Comparison of ENCODE assay signal across 8 cellular contexts in genomic region chr2:128305555-128306080, GRCh38. TPM values are rescaled to one million over a fixed set of nuclear protein-coding genes. Genes with fewer than 3 reads are reported as not detected.
DNase-seq lines count a peak whose midpoint lies in the region; ATAC-seq lines count a peak whose summit lies in the region.

No MANE protein-coding gene starts in this region.

- CTCF ChIA-PET in activated naive CD4-positive, alpha-beta T cell treated with anti-CD3 and anti-CD28 coated beads, Interleukin-2, amount 10 ng/mL, durations not matched to agents 7 days and 5 days (lab: Charles Lee): no interaction called here
- CTCF ChIA-PET in activated CD4-positive, alpha-beta T cell treated with anti-CD3 and anti-CD28 coated beads, Interleukin-2, amount 10 ng/mL, durations not matched to agents 7 days and 5 days (lab: Charles Lee): no interaction called here
- CTCF ChIA-PET in activated CD4-positive, alpha-beta T cell treated with anti-CD3 and anti-CD28 coated beads for 36 hours (lab: Charles Lee): interaction anchor here (0.9 kb wide), 1 partner anchor 10 kb away, joined by 3 read pairs; no protein-coding TSS in a partner anchor

- DNase-seq in SJSA1 (ENCODE audit: low read depth in 1 of 2, low spot score in 2 of 2): no peak
- peak; percentile 88 for DNase-seq in left kidney (ENCODE audit: low read depth, low spot score)
- DNase-seq in activated naive CD4-positive, alpha-beta T cell treated with anti-CD3 and anti-CD28 coated beads, Interleukin-2, amount 10 ng/mL, durations not matched to agents 7 days and 5 days: no peak
- no peak for DNase-seq in activated CD4-positive, alpha-beta T cell treated with anti-CD3 and anti-CD28 coated beads, Interleukin-2, amount 10 ng/mL, durations not matched to agents 7 days and 5 days
- DNase-seq in stimulated activated CD4-positive, alpha-beta T cell treated with anti-CD3 and anti-CD28 coated beads, Interleukin-12 subunit alpha, Interleukin-12 subunit beta, amount 100 ng/mL, for 4 hours: no peak
- DNase-seq in activated CD4-positive, alpha-beta T cell treated with anti-CD3 and anti-CD28 coated beads for 36 hours: no peak

- no peak overlapping the region for H3K4me3 ChIP-seq in SJSA1

- H3K27me3 ChIP-seq in SJSA1 (replicated peaks): no peaks in the 10 kb centered on the region

- ATAC-seq in GM18909 (IDR thresholded peaks at IDR 0.05; ENCODE audit: poor library complexity, unreplicated experiment) (peak; percentile 79), HG03354 (IDR thresholded peaks at IDR 0.05; ENCODE audit: poor library complexity, severe bottlenecking, unreplicated experiment) (peak; percentile 87)
- no peak for ATAC-seq in activated CD4-positive, alpha-beta T cell treated with anti-CD3 and anti-CD28 coated beads for 36 hours

- no peak overlapping the region for H3K4me3 Mint-ChIP-seq in activated naive CD4-positive, alpha-beta T cell treated with anti-CD3 and anti-CD28 coated beads, Interleukin-2, amount 10 ng/mL, durations not matched to agents 7 days and 5 days
- H3K4me3 Mint-ChIP-seq in activated CD4-positive, alpha-beta T cell treated with anti-CD3 and anti-CD28 coated beads, Interleukin-2, amount 10 ng/mL, durations not matched to agents 7 days and 5 days: no peak overlapping the region
- H3K4me3 Mint-ChIP-seq in activated CD4-positive, alpha-beta T cell treated with anti-CD3 and anti-CD28 coated beads for 36 hours: no peak overlapping the region

- intact Hi-C loops in activated CD4-positive, alpha-beta T cell treated with anti-CD3 and anti-CD28 coated beads for 36 hours (cut with DNase I, micrococcal nuclease): no loop called here

- no peaks in the 10 kb centered on the region for H3K4me1 Mint-ChIP-seq in activated naive CD4-positive, alpha-beta T cell treated with anti-CD3 and anti-CD28 coated beads, Interleukin-2, amount 10 ng/mL, durations not matched to agents 7 days and 5 days
- no peaks in the 10 kb centered on the region for H3K4me1 Mint-ChIP-seq in activated CD4-positive, alpha-beta T cell treated with anti-CD3 and anti-CD28 coated beads, Interleukin-2, amount 10 ng/mL, durations not matched to agents 7 days and 5 days
- peaks cover 2% of the 10 kb centered on the region for H3K4me1 Mint-ChIP-seq in activated CD4-positive, alpha-beta T cell treated with anti-CD3 and anti-CD28 coated beads for 36 hours

- peaks cover 80% of the 10 kb centered on the region for H3K4me1 ChIP-seq in SJSA1 (replicated peaks)

- no peaks in the 10 kb centered on the region for H3K9me3 ChIP-seq in SJSA1 (replicated peaks)

- POLR2A ChIA-PET in activated CD4-positive, alpha-beta T cell treated with anti-CD3 and anti-CD28 coated beads, Interleukin-2, amount 10 ng/mL, durations not matched to agents 7 days and 5 days (lab: Charles Lee): no interaction called here
- POLR2A ChIA-PET in activated CD4-positive, alpha-beta T cell treated with anti-CD3 and anti-CD28 coated beads for 36 hours (lab: Charles Lee): no interaction called here

- no peak overlapping the region for H3K27ac Mint-ChIP-seq in activated naive CD4-positive, alpha-beta T cell treated with anti-CD3 and anti-CD28 coated beads, Interleukin-2, amount 10 ng/mL, durations not matched to agents 7 days and 5 days
- no peak overlapping the region for H3K27ac Mint-ChIP-seq in activated CD4-positive, alpha-beta T cell treated with anti-CD3 and anti-CD28 coated beads, Interleukin-2, amount 10 ng/mL, durations not matched to agents 7 days and 5 days
- H3K27ac Mint-ChIP-seq in activated CD4-positive, alpha-beta T cell treated with anti-CD3 and anti-CD28 coated beads for 36 hours: no peak overlapping the region

- H3K36me3 Mint-ChIP-seq in activated naive CD4-positive, alpha-beta T cell treated with anti-CD3 and anti-CD28 coated beads, Interleukin-2, amount 10 ng/mL, durations not matched to agents 7 days and 5 days: no peaks in the 10 kb centered on the region
- H3K36me3 Mint-ChIP-seq in activated CD4-positive, alpha-beta T cell treated with anti-CD3 and anti-CD28 coated beads, Interleukin-2, amount 10 ng/mL, durations not matched to agents 7 days and 5 days (ENCODE audit: low read depth): no peaks in the 10 kb centered on the region
- no peaks in the 10 kb centered on the region for H3K36me3 Mint-ChIP-seq in activated CD4-positive, alpha-beta T cell treated with anti-CD3 and anti-CD28 coated beads for 36 hours (ENCODE audit: low read depth)

- no peaks in the 10 kb centered on the region for H3K9me3 Mint-ChIP-seq in activated naive CD4-positive, alpha-beta T cell treated with anti-CD3 and anti-CD28 coated beads, Interleukin-2, amount 10 ng/mL, durations not matched to agents 7 days and 5 days
- H3K9me3 Mint-ChIP-seq in activated CD4-positive, alpha-beta T cell treated with anti-CD3 and anti-CD28 coated beads, Interleukin-2, amount 10 ng/mL, durations not matched to agents 7 days and 5 days: no peaks in the 10 kb centered on the region
- H3K9me3 Mint-ChIP-seq in activated CD4-positive, alpha-beta T cell treated with anti-CD3 and anti-CD28 coated beads for 36 hours (ENCODE audit: low read depth): no peaks in the 10 kb centered on the region

- no peaks in the 10 kb centered on the region for H3K27me3 Mint-ChIP-seq in activated naive CD4-positive, alpha-beta T cell treated with anti-CD3 and anti-CD28 coated beads, Interleukin-2, amount 10 ng/mL, durations not matched to agents 7 days and 5 days
- no peaks in the 10 kb centered on the region for H3K27me3 Mint-ChIP-seq in activated CD4-positive, alpha-beta T cell treated with anti-CD3 and anti-CD28 coated beads, Interleukin-2, amount 10 ng/mL, durations not matched to agents 7 days and 5 days
- no peaks in the 10 kb centered on the region for H3K27me3 Mint-ChIP-seq in activated CD4-positive, alpha-beta T cell treated with anti-CD3 and anti-CD28 coated beads for 36 hours

- H3K36me3 ChIP-seq in SJSA1: peaks cover 77% of the 10 kb centered on the region

- H3K27ac ChIP-seq in SJSA1: peak overlapping the region; percentile 92

RNA-seq across cellular contexts. Expression of gene HS6ST1, which starts 13.1 kb away (rescaled TPM):
- total RNA-seq in SJSA1 (2014; rRNA removed; shearing (Covaris generic)): 120 and 160 TPM in 2 replicates
- total RNA-seq in activated CD4-positive, alpha-beta T cell treated with anti-CD3 and anti-CD28 coated beads, Interleukin-2, amount 10 ng/mL, durations not matched to agents 7 days and 5 days: 1 to 10 TPM; 7.9 to 8.4 TPM
- 10 to 100 TPM; 12.8 to 13.8 TPM for total RNA-seq in activated CD4-positive, alpha-beta T cell treated with anti-CD3 and anti-CD28 coated beads for 36 hours
